Comparison of ENCODE assay signal across 9 cellular contexts in genomic region chr6:166333172-166333995, GRCh38. TPM values are rescaled to one million over a fixed set of nuclear protein-coding genes. Genes with fewer than 3 reads are reported as not detected.
A peak's percentile ranks its signal among the peaks of the same experiment; 100 is the strongest.
DNase-seq lines count a peak whose midpoint lies in the region; ATAC-seq and TF ChIP-seq lines count a peak whose summit lies in the region.
"Had no signal": no experiment of that assay in that cellular context is flagged by ENCODE, and none has a peak within 500 bp of the region (broad histone marks: within the 10 kb centered on the region; RNA-seq: fewer than 3 reads in every experiment).

No MANE protein-coding gene starts in this region.

- peaks cover 24% of the 10 kb centered on the region for H3K36me3 Mint-ChIP-seq in brain

- H3K27ac ChIP-seq in SJCRH30, result no peak overlapping the region

- peaks cover 14% of the 10 kb centered on the region for H3K4me1 ChIP-seq in SJCRH30

- ATAC-seq in GM21423 (IDR thresholded peaks at IDR 0.05; ENCODE audit: unreplicated experiment) (peak; percentile 72), HG03565 (IDR thresholded peaks at IDR 0.05; ENCODE audit: unreplicated experiment) (peak; percentile 71)
- ATAC-seq: HCT116 had no signal

- DNase-seq in GM12864 (ENCODE audit: low read depth) (peak; percentile 55), HuH-7.5 (ENCODE audit: low spot score) (no peak), NCI-H187 treated with DMSO at 0.1 percent for 48 hours (lab: John Stamatoyannopoulos, UW) (no peak), AG20443 (ENCODE audit: low spot score) (no peak), SJCRH30 (no peak)

- H3K27me3 ChIP-seq in SJCRH30, result no peaks in the 10 kb centered on the region

- H3K9me3 Mint-ChIP-seq in brain, result no peaks in the 10 kb centered on the region

- H3K4me1 Mint-ChIP-seq in brain, result peaks cover 37% of the 10 kb centered on the region

- peak overlapping the region in 1 of 5 experiments; percentile 17 for H3K4me3 Mint-ChIP-seq in brain

- no peak for TF ChIP-seq CTCF in GM12864 (IDR thresholded peaks at IDR 0.05; ENCODE audit: low read depth, low read length, missing control alignments)
- no peak for TF ChIP-seq CTCF in brain (conservative IDR thresholded peaks at IDR 0.05)

- peak overlapping the region in 3 of 5 experiments; percentile 11 to 21 (median 14) for H3K27ac Mint-ChIP-seq in brain

- no peaks in the 10 kb centered on the region for H3K9me3 ChIP-seq in SJCRH30 (replicated peaks)

- no peaks in the 10 kb centered on the region for H3K27me3 Mint-ChIP-seq in brain

- peaks cover 52% of the 10 kb centered on the region for H3K36me3 ChIP-seq in SJCRH30

- peak overlapping the region; percentile 29 for H3K4me3 ChIP-seq in GM12864 (ENCODE audit: low read depth, low read length)
- H3K4me3 ChIP-seq in SJCRH30, result no peak overlapping the region

RNA-seq across cellular contexts. Expression of gene SFT2D1, which starts 9.0 kb away (rescaled TPM):
- polyA plus RNA-seq in brain (ENCODE audit: insufficient read depth, low read depth, low replicate concordance), result 35.7 TPM
- 70.1 and 75.8 TPM in 2 replicates for total RNA-seq in SJCRH30 (2014; rRNA removed; shearing (Covaris generic))

RNA-seq across cellular contexts. Expression of gene PRR18, which starts 25.2 kb away (rescaled TPM):
- polyA plus RNA-seq in brain (ENCODE audit: insufficient read depth, low read depth, low replicate concordance), result 22.1 TPM
- 0.33 and 0.47 TPM in 2 replicates for total RNA-seq in SJCRH30 (2014; rRNA removed; shearing (Covaris generic))

RNA-seq across cellular contexts. Expression of gene MPC1, which starts 49.4 kb away (rescaled TPM):
- polyA plus RNA-seq in brain (ENCODE audit: insufficient read depth, low read depth, low replicate concordance), result 98.4 TPM
- 76.0 and 89.2 TPM in 2 replicates for total RNA-seq in SJCRH30 (2014; rRNA removed; shearing (Covaris generic))
